8 cellular contexts compared by ENCODE assay signal in the genomic region with DNA sequence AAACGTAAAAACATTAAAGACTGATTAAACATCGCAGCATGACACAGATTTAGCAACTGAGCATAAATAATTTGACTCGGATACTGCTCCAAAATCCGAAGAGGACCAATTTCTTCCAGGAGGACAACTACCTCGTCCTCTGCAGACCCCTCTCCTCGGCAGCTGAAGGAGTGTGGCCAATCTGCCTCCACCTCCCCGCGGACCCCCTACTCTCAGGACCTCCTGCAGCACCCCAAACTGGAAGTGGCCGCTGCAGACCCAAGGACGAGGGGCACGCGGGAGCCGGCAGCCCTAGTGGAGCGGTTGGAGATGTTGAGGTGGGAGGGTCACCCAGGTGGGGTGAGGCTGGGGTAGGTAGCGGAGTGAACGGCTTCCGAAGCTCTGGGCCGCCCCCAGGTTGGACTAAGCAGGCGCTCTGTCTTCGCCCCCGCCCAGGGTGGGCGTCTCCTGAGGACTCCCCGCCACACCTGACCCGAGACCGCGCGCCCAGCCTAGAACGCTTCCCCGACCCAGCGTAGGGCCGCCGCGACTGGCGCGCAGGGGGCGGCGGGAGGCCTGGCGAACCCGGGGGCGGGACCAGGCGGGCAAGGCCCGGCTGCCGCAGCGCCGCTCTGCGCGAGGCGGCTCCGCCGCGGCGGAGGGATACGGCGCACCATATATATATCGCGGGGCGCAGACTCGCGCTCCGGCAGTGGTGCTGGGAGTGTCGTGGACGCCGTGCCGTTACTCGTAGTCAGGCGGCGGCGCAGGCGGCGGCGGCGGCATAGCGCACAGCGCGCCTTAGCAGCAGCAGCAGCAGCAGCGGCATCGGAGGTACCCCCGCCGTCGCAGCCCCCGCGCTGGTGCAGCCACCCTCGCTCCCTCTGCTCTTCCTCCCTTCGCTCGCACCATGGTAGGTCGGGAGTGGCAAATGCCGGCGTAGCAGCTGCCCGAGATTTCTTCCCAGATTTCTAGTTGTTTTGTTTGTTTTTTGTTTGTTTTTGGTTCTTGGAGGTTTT. TPM values are rescaled to one million over a fixed set of nuclear protein-coding genes. Genes with fewer than 3 reads are reported as not detected.
DNase-seq lines count a peak whose midpoint lies in the region; TF ChIP-seq lines count a peak whose summit lies in the region.

Gene CALM1 (plus strand): TSS at position 688 of the 998 bp plus-strand sequence. CDS start 202 bp downstream, at position 890.

- no peak for TF ChIP-seq EP300 in suprapubic skin (IDR thresholded peaks at IDR 0.05)

- peaks cover 16 to 22% (median 18%) of the 10 kb centered on the region in 3 experiments; a peak in 6 of 7 replicates for H3K36me3 Mint-ChIP-seq in H9 (ENCODE audit: insufficient read depth in 1 of 3, low read depth in 3 of 3)
- H3K36me3 Mint-ChIP-seq in activated naive CD4-positive, alpha-beta T cell treated with anti-CD3 and anti-CD28 coated beads, Interleukin-2, amount 10 ng/mL, durations not matched to agents 7 days and 5 days = peaks cover 35% of the 10 kb centered on the region

- 0 out of 2 replicates have a peak, but pooled peaks cover 7% of the 10 kb centered on the region for H3F3A ChIP-seq in MM.1S (ENCODE audit: insufficient read depth, low read length)

- no peaks in the 10 kb centered on the region for H3K9me2 ChIP-seq in MM.1S (replicated peaks; ENCODE audit: insufficient read depth, low read length)

- H3K27ac Mint-ChIP-seq in H9 = peak within 1 kb of the TSS; percentile 72 to 95 (median 94); a peak in 5 of 7 replicates
- peak within 1 kb of the TSS; percentile 100 for H3K27ac Mint-ChIP-seq in activated naive CD4-positive, alpha-beta T cell treated with anti-CD3 and anti-CD28 coated beads, Interleukin-2, amount 10 ng/mL, durations not matched to agents 7 days and 5 days

- H4K5ac ChIP-seq in H9 (ENCODE audit: insufficient read length, low read depth, low read length) = no peak within 1 kb of the TSS

- H3K9ac ChIP-seq in H9 (ENCODE audit: extremely low read depth, insufficient read length, low read length) (peak within 1 kb of the TSS; percentile 59), MM.1S (ENCODE audit: low read length) (peak within 1 kb of the TSS; percentile 66; the same call in 1 of the 2 replicates), SK-N-MC (ENCODE audit: insufficient read length) (peak within 1 kb of the TSS; percentile 93)

- H3K4me2 ChIP-seq in H9 (ENCODE audit: insufficient read depth, insufficient read length, low read length) = peak within 1 kb of the TSS; percentile 86
- peak within 1 kb of the TSS; percentile 72 for H3K4me2 ChIP-seq in MM.1S (ENCODE audit: low read depth, low read length)

- DNase-seq in GDM1 (lab: John Stamatoyannopoulos, UW) (peak; percentile 89), H9 (peak; percentile 93), MM.1S (peak; percentile 77), SK-N-MC (ENCODE audit: low read depth, low spot score) (peak; percentile 80), germinal center (ENCODE audit: low spot score) (peak; percentile 92), occipital lobe (lab: John Stamatoyannopoulos, UW) (peak; percentile 90), suprapubic skin (ENCODE audit: low spot score in 2 of 2) (peak; percentile 95 to 96)
- DNase-seq in activated naive CD4-positive, alpha-beta T cell treated with anti-CD3 and anti-CD28 coated beads, Interleukin-2, amount 10 ng/mL, durations not matched to agents 7 days and 5 days = peak; percentile 94

- CTCF ChIA-PET in activated naive CD4-positive, alpha-beta T cell treated with anti-CD3 and anti-CD28 coated beads, Interleukin-2, amount 10 ng/mL, durations not matched to agents 7 days and 5 days (lab: Charles Lee) = interaction anchor here (0.8 to 1.5 kb wide), 4 partner anchors 9 to 138 kb away, joined by 3 to 7 read pairs (median 4); no protein-coding TSS in a partner anchor

- no CpG with 5 or more reads among the region's 89 CpGs for WGBS in H9 (ENCODE audit: extremely low coverage, insufficient read length, low lambda C conversion rate)
- 1% methylated on average over 26 of the region's 89 CpGs for WGBS in suprapubic skin

- no peak within 1 kb of the TSS for H2BK12ac ChIP-seq in H9 (ENCODE audit: insufficient read length, low read depth, low read length)

- no peak within 1 kb of the TSS for H4K91ac ChIP-seq in H9 (ENCODE audit: insufficient read length, low read depth, low read length)

- TF ChIP-seq CTCF in H9 (conservative IDR thresholded peaks at IDR 0.05) (no peak), MM.1S (IDR thresholded peaks at IDR 0.05; ENCODE audit: low read length) (no peak), suprapubic skin (IDR thresholded peaks at IDR 0.05) (no peak)

- no peaks in the 10 kb centered on the region for H3K79me1 ChIP-seq in H9 (ENCODE audit: insufficient read depth, low read depth, low read length, poor library complexity, severe bottlenecking)

- peaks cover 13 to 25% of the 10 kb centered on the region in 2 experiments for H3K4me1 Mint-ChIP-seq in H9
- H3K4me1 Mint-ChIP-seq in activated naive CD4-positive, alpha-beta T cell treated with anti-CD3 and anti-CD28 coated beads, Interleukin-2, amount 10 ng/mL, durations not matched to agents 7 days and 5 days = peaks cover 33% of the 10 kb centered on the region

- peaks cover 7% of the 10 kb centered on the region for H3K23me2 ChIP-seq in H9 (ENCODE audit: insufficient read length, low read depth, low read length, poor library complexity, severe bottlenecking)

- H3K27me3 ChIP-seq in H9 (ENCODE audit: insufficient read depth, low read length) (no peaks in the 10 kb centered on the region), MM.1S (replicated peaks; ENCODE audit: insufficient read depth, low read length) (no peaks in the 10 kb centered on the region), suprapubic skin (no peaks in the 10 kb centered on the region)

- H3K9me3 ChIP-seq in H9 (ENCODE audit: control insufficient read depth, low read depth, low read length) (no peaks in the 10 kb centered on the region), MM.1S (replicated peaks; ENCODE audit: insufficient read depth, low read length) (no peaks in the 10 kb centered on the region), SK-N-MC (ENCODE audit: low read depth, low read length) (no peaks in the 10 kb centered on the region), suprapubic skin (no peaks in the 10 kb centered on the region)

- H2AFZ ChIP-seq in H9 (ENCODE audit: low read length) = no peak within 1 kb of the TSS
- peak within 1 kb of the TSS; percentile 77 for H2AFZ ChIP-seq in MM.1S (ENCODE audit: low read length)

- no peak within 1 kb of the TSS for H3T11ph ChIP-seq in H9 (ENCODE audit: low read length)

- H3K27me3 Mint-ChIP-seq in H9 (ENCODE audit: low read depth) = peaks cover 7% of the 10 kb centered on the region
- H3K27me3 Mint-ChIP-seq in activated naive CD4-positive, alpha-beta T cell treated with anti-CD3 and anti-CD28 coated beads, Interleukin-2, amount 10 ng/mL, durations not matched to agents 7 days and 5 days = peaks cover 10% of the 10 kb centered on the region

- H4K8ac ChIP-seq in H9 (replicated peaks; ENCODE audit: insufficient read length, low read depth, low read length) = no peak within 1 kb of the TSS

- H3K23ac ChIP-seq in H9 (ENCODE audit: insufficient read length, low read depth, low read length) = no peak within 1 kb of the TSS

- H3K27ac ChIP-seq in H9 (ENCODE audit: insufficient read length, low read depth, low read length) = no peak within 1 kb of the TSS
- peak within 1 kb of the TSS; percentile 49; the same call in 1 of the 2 replicates for H3K27ac ChIP-seq in MM.1S (ENCODE audit: low read length)
- no peak within 1 kb of the TSS for H3K27ac ChIP-seq in SK-N-MC
- peak within 1 kb of the TSS; percentile 94 for H3K27ac ChIP-seq in suprapubic skin

- H2BK20ac ChIP-seq in H9 (ENCODE audit: low read depth, low read length, poor library complexity, severe bottlenecking) = no peak within 1 kb of the TSS

- peak within 1 kb of the TSS; percentile 79 for H3K18ac ChIP-seq in H9 (ENCODE audit: insufficient read length, low read depth, low read length)

- H3K4ac ChIP-seq in H9 (ENCODE audit: low read depth, low read length) = no peak within 1 kb of the TSS

- no peaks in the 10 kb centered on the region for H3K4me1 ChIP-seq in H9 (ENCODE audit: insufficient read depth, low read length)
- H3K4me1 ChIP-seq in MM.1S (ENCODE audit: low read length) = no peaks in the 10 kb centered on the region
- peaks cover 40% of the 10 kb centered on the region for H3K4me1 ChIP-seq in suprapubic skin

- peak within 1 kb of the TSS; percentile 80 for H3K4me3 ChIP-seq in MM.1S (ENCODE audit: low read length)
- H3K4me3 ChIP-seq in SK-N-MC = peak within 1 kb of the TSS; percentile 98
- peak within 1 kb of the TSS; percentile 98 for H3K4me3 ChIP-seq in suprapubic skin

- no peak within 1 kb of the TSS for H2BK15ac ChIP-seq in H9 (ENCODE audit: low read depth, low read length)

- H3K14ac ChIP-seq in H9 (ENCODE audit: insufficient read depth, low read length) = peak within 1 kb of the TSS; percentile 51; the same call in 1 of the 2 replicates

- H2AK5ac ChIP-seq in H9 (ENCODE audit: insufficient read length, low read length) = no peak within 1 kb of the TSS

- peak within 1 kb of the TSS; percentile 93 to 97 for H3K4me3 Mint-ChIP-seq in H9
- H3K4me3 Mint-ChIP-seq in activated naive CD4-positive, alpha-beta T cell treated with anti-CD3 and anti-CD28 coated beads, Interleukin-2, amount 10 ng/mL, durations not matched to agents 7 days and 5 days = peak within 1 kb of the TSS; percentile 97

- no peak within 1 kb of the TSS for H2BK5ac ChIP-seq in H9 (ENCODE audit: insufficient read length, low read length)

- TF ChIP-seq POLR2A in suprapubic skin (IDR thresholded peaks at IDR 0.05) = peak; percentile 99 to 100

- no peak within 1 kb of the TSS for H2BK120ac ChIP-seq in H9 (ENCODE audit: low read depth, low read length, poor library complexity, severe bottlenecking)

- H3K79me2 ChIP-seq in H9 (ENCODE audit: insufficient read depth, low read length) (peaks cover 3% of the 10 kb centered on the region; the same call in 1 of the 2 replicates), MM.1S (ENCODE audit: low read length) (peaks cover 26% of the 10 kb centered on the region)

- H3K36me3 ChIP-seq in MM.1S (replicated peaks; ENCODE audit: insufficient read depth, low read length) (0 out of 2 replicates have a peak, but pooled peaks cover 3% of the 10 kb centered on the region), SK-N-MC (ENCODE audit: insufficient read depth, low read length) (peaks cover 14% of the 10 kb centered on the region), suprapubic skin (peaks cover 14% of the 10 kb centered on the region)

- H4K20me1 ChIP-seq in H9 (ENCODE audit: control insufficient read depth, insufficient read depth, insufficient read length) (no peaks in the 10 kb centered on the region), MM.1S (ENCODE audit: insufficient read depth, low read length) (no peaks in the 10 kb centered on the region; the same call in 1 of the 2 replicates)

- no peak within 1 kb of the TSS for H3K56ac ChIP-seq in H9 (ENCODE audit: insufficient read length, low read depth, low read length)

- H3K9me3 Mint-ChIP-seq in H9 = peaks cover 0 to 3% of the 10 kb centered on the region in 2 experiments; a peak in 1 of 5 replicates
- no peaks in the 10 kb centered on the region for H3K9me3 Mint-ChIP-seq in activated naive CD4-positive, alpha-beta T cell treated with anti-CD3 and anti-CD28 coated beads, Interleukin-2, amount 10 ng/mL, durations not matched to agents 7 days and 5 days

RNA-seq across cellular contexts. Expression of gene CALM1, which starts in this region (rescaled TPM):
- total RNA-seq in H9 (2021) (354 TPM in 2 replicates), occipital lobe (1,332 TPM), suprapubic skin (100 to 1,000 TPM; 258 to 369 (median 300) TPM)

Comparison
In these comparisons a context has a peak if more than half of its experiments do, and no peak if none do; other contexts are left out.
1. H3K27ac ChIP-seq: peak in MM.1S (single experiment) and suprapubic skin (single experiment); none in H9 (single experiment) and SK-N-MC (single experiment).
2. Peak in every context shown above with its lines, with median percentiles within 50 percentile points of each other: DNase-seq, H3K9ac ChIP-seq and H3K4me3 ChIP-seq.